ENCODE assay signal across 14 cellular contexts in genomic region chr22:21457023-21457787, GRCh38. TPM values are rescaled to one million over a fixed set of nuclear protein-coding genes. Genes with fewer than 3 reads are reported as not detected.
DNase-seq lines count a peak whose midpoint lies in the region; ATAC-seq, FAIRE-seq and TF ChIP-seq lines count a peak whose summit lies in the region.
"Had no signal": no experiment of that assay in that cellular context is flagged by ENCODE, and none has a peak within 500 bp of the region (broad histone marks: within the 10 kb centered on the region; RNA-seq: fewer than 3 reads in every experiment).

No MANE protein-coding gene starts in this region.

- POLR2A ChIA-PET in Panc1 (lab: Charles Lee) (no interaction called here), GM10248 (lab: Yijun Ruan, JAX) (no interaction called here)

- H3K36me3 ChIP-seq in Panc1 (ENCODE audit: control insufficient read depth, insufficient read depth, low read length), result no peaks in the 10 kb centered on the region
- no peaks in the 10 kb centered on the region for H3K36me3 ChIP-seq in pancreas

- in situ Hi-C loops in Panc1 (cut with HindIII; ENCODE audit: low pct_unique_long_range_greater_than_20kb, low sequenced_read_pairs), result no loop called here

- CTCF ChIA-PET in Panc1 (lab: Charles Lee) (interaction anchor here (1.2 kb wide), 1 partner anchor 9 kb away, joined by 6 read pairs; no protein-coding TSS in a partner anchor), GM10248 (lab: Yijun Ruan, JAX) (interaction anchor here (1.2 to 2.5 kb wide), 2 partner anchors 9 to 189 kb away, joined by 3 to 9 read pairs; no protein-coding TSS in a partner anchor)

- TF ChIP-seq CTCF in Panc1 (IDR thresholded peaks at IDR 0.05) (no peak), pancreas (IDR thresholded peaks at IDR 0.05) (no peak), GM10248 (IDR thresholded peaks at IDR 0.05; ENCODE audit: control extremely low read depth, extremely low read depth, low read depth, missing control alignments) (no peak)

- BruUV-seq in Panc1 (replicated peaks; lab: Mats Ljungman, UMichigan), result no TSS peak

- H3K27me3 ChIP-seq in Panc1 (ENCODE audit: control insufficient read depth, insufficient read depth, low read length) (no peaks in the 10 kb centered on the region), pancreas (no peaks in the 10 kb centered on the region)

- H3K4me1 ChIP-seq in Panc1 (ENCODE audit: control insufficient read depth, insufficient read depth, low read length), result peaks cover 18% of the 10 kb centered on the region
- H3K4me1 ChIP-seq in pancreas, result peaks cover 0 to 9% (median 0%) of the 10 kb centered on the region in 3 donors

- intact Hi-C loops in Panc1 (cut with micrococcal nuclease; ENCODE audit: unreplicated experiment), result no loop called here
- intact Hi-C loops in pancreas (cut with DNase I), result no loop called here

- no peaks in the 10 kb centered on the region for H3K9me3 ChIP-seq in Panc1 (ENCODE audit: control insufficient read depth, insufficient read depth, low read depth, low read length)
- H3K9me3 ChIP-seq in pancreas, result no peaks in the 10 kb centered on the region

- ATAC-seq in Panc1 (peak; percentile 90), pancreas (peak; percentile 70 to 90 (median 76))
- ATAC-seq: stimulated activated naive CD8-positive, alpha-beta T cell treated with anti-CD3 and anti-CD28 coated beads, Interleukin-15, Interleukin-2, amounts not matched to agents 100 U/mL and 50 U/mL, for 24 hours had no signal

- 86 to 87% methylated on average over 19 of the region's 19 CpGs for WGBS in pancreas, 2 donors

- H3K4me3 ChIP-seq in Panc1 (ENCODE audit: low read depth in 2 of 2, low read length in 2 of 2) (peak overlapping the region in 1 of 2 experiments; percentile 19; a peak in 2 of 4 replicates), pancreas (no peak overlapping the region)

- DNase-seq in H4 (ENCODE audit: low spot score), result peak; percentile 36
- peak; percentile 81 for DNase-seq in Panc1 (ENCODE audit: low read depth, low spot score)
- peak; percentile 57 for DNase-seq in iris pigment epithelial cell (ENCODE audit: low read depth)
- peak in 2 of 6 donors; percentile 27 to 44 for DNase-seq in pancreas
- DNase-seq in germinal center (ENCODE audit: low spot score), result no peak
- no peak for DNase-seq in GM10248 (ENCODE audit: extremely low spot score)
- DNase-seq in stimulated activated naive CD4-positive, alpha-beta T cell (lab: John Stamatoyannopoulos, UW), result no peak
- DNase-seq: activated CD4-positive, alpha-beta T cell treated with anti-CD3 and anti-CD28 coated beads, Interleukin-2, amount 10 ng/mL, durations not matched to agents 7 days and 5 days; activated gamma-delta T cell; NCI-H1092; retina; stimulated activated CD4-positive, alpha-beta T cell treated with anti-CD3 and anti-CD28 coated beads, Interleukin-4, amount 100 ng/mL, for 24 hours; stimulated activated naive CD8-positive, alpha-beta T cell treated with anti-CD3 and anti-CD28 coated beads, Interleukin-15, Interleukin-2, amounts not matched to agents 100 U/mL and 50 U/mL, for 24 hours had no signal

- FAIRE-seq in pancreas (lab: Jason Lieb, UNC), result no peak
- FAIRE-seq: RCC 7860 had no signal

- peak overlapping the region; percentile 18; the same call in 1 of the 2 replicates for H3K27ac ChIP-seq in Panc1 (ENCODE audit: low read length)
- no peak overlapping the region for H3K27ac ChIP-seq in pancreas

RNA-seq across cellular contexts. Expression of gene TMEM191C, which starts 10.0 kb away (rescaled TPM):
- 0.25 TPM in 1 of 2 replicates, not detected in the other for total RNA-seq in H4 (2014; rRNA removed; shearing (Covaris generic))
- total RNA-seq in Panc1 (2021; ENCODE audit: unreplicated experiment) (2.9 TPM), pancreas (under 1 TPM in 5 of 6 donors, not detected in 1; 0.20 to 0.55 (median 0.51) TPM)
- polyA plus RNA-seq in Panc1 (2012; ENCODE audit: insufficient read length), result 1.4 TPM
- 1 to 10 TPM in 1 of 2 donors, under 1 TPM in 1; 0.68 to 1.8 TPM for polyA plus RNA-seq in pancreas

RNA-seq across cellular contexts. Expression of gene HIC2, which starts 40.0 kb away (rescaled TPM):
- total RNA-seq in H4 (2014; rRNA removed; shearing (Covaris generic)), result 0.58 and 0.62 TPM in 2 replicates
- total RNA-seq in Panc1 (2021; ENCODE audit: unreplicated experiment), result 7.3 TPM
- 4.0 TPM for polyA plus RNA-seq in Panc1 (2012; ENCODE audit: insufficient read length)
- total RNA-seq in pancreas, result 1 to 10 TPM; 1.8 to 2.7 (median 2.2) TPM
- polyA plus RNA-seq in pancreas, result 1 to 10 TPM; 1.5 to 1.9 TPM

Comparison
In these comparisons a context has a peak if more than half of its experiments do, and no peak if none do; other contexts are left out.
1. DNase-seq: peak in H4 (single experiment), Panc1 (single experiment) and iris pigment epithelial cell (single experiment); none in germinal center (single experiment), GM10248 (single experiment) and stimulated activated naive CD4-positive, alpha-beta T cell (0 of 6).